ENCODE assay signal across 1 cellular context in the genomic region with DNA sequence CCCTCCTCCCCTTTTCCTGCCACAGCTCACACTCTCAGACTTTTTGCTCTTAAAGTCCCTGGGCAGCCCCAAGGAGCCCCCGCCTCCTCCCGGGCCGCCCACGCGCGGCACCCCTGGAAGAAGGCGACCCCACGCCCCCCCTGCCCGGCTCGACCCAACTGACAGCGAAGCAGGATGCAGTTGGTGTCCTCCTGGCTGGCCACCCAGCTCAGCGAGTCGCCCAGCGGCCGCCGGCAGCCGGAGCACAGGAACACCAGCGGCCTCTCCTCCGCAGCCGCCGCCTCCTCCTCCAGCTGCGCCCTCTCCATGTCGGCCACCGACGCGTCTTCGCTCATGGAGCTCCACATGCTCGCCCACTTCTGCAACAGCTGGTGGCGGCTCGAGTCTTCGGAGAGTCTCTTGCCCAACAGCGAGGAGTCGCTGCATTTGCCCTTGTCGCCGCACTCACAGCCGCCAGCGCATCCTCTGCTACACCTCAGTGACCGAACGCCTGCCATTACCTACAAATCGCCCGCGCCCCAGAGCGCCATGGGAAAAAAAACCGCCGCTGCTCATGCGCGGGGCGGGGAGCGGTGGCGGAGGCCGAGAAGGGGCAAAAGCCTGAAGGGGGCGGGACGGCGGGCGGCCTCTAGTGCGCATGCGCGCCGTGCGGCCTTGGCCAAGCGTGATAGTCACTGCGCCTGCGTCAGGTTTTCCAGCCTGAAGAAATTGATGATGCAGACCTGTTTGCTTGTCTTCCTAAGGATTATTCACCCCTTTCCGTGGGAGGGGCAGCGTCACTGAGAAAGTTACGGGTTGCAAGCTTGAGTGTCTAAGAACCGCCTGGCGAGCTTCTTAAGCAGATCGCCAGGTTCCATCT.
TF ChIP-seq lines count a peak whose summit lies in the region.

A gene with protein sequence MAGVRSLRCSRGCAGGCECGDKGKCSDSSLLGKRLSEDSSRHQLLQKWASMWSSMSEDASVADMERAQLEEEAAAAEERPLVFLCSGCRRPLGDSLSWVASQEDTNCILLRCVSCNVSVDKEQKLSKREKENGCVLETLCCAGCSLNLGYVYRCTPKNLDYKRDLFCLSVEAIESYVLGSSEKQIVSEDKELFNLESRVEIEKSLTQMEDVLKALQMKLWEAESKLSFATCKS (minus strand): TSS at position 532 of the 859 bp plus-strand sequence. CDS start 35 bp downstream, at position 497.

TF ChIP-seq in K562, 482 proteins besides CTCF, POLR2A, EP300 and RAD21 (continued from another document):
- TF ChIP-seq, protein P1, sequence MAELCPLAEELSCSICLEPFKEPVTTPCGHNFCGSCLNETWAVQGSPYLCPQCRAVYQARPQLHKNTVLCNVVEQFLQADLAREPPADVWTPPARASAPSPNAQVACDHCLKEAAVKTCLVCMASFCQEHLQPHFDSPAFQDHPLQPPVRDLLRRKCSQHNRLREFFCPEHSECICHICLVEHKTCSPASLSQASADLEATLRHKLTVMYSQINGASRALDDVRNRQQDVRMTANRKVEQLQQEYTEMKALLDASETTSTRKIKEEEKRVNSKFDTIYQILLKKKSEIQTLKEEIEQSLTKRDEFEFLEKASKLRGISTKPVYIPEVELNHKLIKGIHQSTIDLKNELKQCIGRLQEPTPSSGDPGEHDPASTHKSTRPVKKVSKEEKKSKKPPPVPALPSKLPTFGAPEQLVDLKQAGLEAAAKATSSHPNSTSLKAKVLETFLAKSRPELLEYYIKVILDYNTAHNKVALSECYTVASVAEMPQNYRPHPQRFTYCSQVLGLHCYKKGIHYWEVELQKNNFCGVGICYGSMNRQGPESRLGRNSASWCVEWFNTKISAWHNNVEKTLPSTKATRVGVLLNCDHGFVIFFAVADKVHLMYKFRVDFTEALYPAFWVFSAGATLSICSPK (IDR thresholded peaks at IDR 0.05; ENCODE audit: borderline replicate concordance): no peak
- TF ChIP-seq PCBP2 (IDR thresholded peaks at IDR 0.05; ENCODE audit: low read depth, low read length, poor library complexity, severe bottlenecking) (no peak), FOXJ2 (tag; IDR thresholded peaks at IDR 0.05) (peak; percentile 63; the same call in 1 of the 2 replicates), ZNF408 (CRISPR knock-in tag; IDR thresholded peaks at IDR 0.05; ENCODE audit: low read depth) (no peak), LEF1 (IDR thresholded peaks at IDR 0.05) (no peak), COPS2 (conservative IDR thresholded peaks at IDR 0.05) (no peak), SOX6 (IDR thresholded peaks at IDR 0.05) (no peak), RBFOX2 (IDR thresholded peaks at IDR 0.05; ENCODE audit: low read depth, low read length) (peak; percentile 87), ZNF347 (CRISPR knock-in tag; IDR thresholded peaks at IDR 0.05; ENCODE audit: low read depth) (no peak), PML (IDR thresholded peaks at IDR 0.05; ENCODE audit: low read length) (peak; percentile 53), CREBBP (IDR thresholded peaks at IDR 0.05; ENCODE audit: low read depth, low read length) (no peak)
- TF ChIP-seq, protein P2, sequence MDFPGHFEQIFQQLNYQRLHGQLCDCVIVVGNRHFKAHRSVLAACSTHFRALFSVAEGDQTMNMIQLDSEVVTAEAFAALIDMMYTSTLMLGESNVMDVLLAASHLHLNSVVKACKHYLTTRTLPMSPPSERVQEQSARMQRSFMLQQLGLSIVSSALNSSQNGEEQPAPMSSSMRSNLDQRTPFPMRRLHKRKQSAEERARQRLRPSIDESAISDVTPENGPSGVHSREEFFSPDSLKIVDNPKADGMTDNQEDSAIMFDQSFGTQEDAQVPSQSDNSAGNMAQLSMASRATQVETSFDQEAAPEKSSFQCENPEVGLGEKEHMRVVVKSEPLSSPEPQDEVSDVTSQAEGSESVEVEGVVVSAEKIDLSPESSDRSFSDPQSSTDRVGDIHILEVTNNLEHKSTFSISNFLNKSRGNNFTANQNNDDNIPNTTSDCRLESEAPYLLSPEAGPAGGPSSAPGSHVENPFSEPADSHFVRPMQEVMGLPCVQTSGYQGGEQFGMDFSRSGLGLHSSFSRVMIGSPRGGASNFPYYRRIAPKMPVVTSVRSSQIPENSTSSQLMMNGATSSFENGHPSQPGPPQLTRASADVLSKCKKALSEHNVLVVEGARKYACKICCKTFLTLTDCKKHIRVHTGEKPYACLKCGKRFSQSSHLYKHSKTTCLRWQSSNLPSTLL (IDR thresholded peaks at IDR 0.05): no peak
- TF ChIP-seq, protein P3, sequence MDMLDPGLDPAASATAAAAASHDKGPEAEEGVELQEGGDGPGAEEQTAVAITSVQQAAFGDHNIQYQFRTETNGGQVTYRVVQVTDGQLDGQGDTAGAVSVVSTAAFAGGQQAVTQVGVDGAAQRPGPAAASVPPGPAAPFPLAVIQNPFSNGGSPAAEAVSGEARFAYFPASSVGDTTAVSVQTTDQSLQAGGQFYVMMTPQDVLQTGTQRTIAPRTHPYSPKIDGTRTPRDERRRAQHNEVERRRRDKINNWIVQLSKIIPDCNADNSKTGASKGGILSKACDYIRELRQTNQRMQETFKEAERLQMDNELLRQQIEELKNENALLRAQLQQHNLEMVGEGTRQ (CRISPR knock-in tag; IDR thresholded peaks at IDR 0.05): no peak
- TF ChIP-seq, protein P4, sequence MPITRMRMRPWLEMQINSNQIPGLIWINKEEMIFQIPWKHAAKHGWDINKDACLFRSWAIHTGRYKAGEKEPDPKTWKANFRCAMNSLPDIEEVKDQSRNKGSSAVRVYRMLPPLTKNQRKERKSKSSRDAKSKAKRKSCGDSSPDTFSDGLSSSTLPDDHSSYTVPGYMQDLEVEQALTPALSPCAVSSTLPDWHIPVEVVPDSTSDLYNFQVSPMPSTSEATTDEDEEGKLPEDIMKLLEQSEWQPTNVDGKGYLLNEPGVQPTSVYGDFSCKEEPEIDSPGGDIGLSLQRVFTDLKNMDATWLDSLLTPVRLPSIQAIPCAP (CRISPR knock-in tag; IDR thresholded peaks at IDR 0.05; ENCODE audit: borderline replicate concordance): no peak
- TF ChIP-seq, protein P5, sequence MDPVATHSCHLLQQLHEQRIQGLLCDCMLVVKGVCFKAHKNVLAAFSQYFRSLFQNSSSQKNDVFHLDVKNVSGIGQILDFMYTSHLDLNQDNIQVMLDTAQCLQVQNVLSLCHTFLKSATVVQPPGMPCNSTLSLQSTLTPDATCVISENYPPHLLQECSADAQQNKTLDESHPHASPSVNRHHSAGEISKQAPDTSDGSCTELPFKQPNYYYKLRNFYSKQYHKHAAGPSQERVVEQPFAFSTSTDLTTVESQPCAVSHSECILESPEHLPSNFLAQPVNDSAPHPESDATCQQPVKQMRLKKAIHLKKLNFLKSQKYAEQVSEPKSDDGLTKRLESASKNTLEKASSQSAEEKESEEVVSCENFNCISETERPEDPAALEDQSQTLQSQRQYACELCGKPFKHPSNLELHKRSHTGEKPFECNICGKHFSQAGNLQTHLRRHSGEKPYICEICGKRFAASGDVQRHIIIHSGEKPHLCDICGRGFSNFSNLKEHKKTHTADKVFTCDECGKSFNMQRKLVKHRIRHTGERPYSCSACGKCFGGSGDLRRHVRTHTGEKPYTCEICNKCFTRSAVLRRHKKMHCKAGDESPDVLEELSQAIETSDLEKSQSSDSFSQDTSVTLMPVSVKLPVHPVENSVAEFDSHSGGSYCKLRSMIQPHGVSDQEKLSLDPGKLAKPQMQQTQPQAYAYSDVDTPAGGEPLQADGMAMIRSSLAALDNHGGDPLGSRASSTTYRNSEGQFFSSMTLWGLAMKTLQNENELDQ (CRISPR knock-in tag; IDR thresholded peaks at IDR 0.05; ENCODE audit: borderline replicate concordance): no peak
- TF ChIP-seq, protein P6, sequence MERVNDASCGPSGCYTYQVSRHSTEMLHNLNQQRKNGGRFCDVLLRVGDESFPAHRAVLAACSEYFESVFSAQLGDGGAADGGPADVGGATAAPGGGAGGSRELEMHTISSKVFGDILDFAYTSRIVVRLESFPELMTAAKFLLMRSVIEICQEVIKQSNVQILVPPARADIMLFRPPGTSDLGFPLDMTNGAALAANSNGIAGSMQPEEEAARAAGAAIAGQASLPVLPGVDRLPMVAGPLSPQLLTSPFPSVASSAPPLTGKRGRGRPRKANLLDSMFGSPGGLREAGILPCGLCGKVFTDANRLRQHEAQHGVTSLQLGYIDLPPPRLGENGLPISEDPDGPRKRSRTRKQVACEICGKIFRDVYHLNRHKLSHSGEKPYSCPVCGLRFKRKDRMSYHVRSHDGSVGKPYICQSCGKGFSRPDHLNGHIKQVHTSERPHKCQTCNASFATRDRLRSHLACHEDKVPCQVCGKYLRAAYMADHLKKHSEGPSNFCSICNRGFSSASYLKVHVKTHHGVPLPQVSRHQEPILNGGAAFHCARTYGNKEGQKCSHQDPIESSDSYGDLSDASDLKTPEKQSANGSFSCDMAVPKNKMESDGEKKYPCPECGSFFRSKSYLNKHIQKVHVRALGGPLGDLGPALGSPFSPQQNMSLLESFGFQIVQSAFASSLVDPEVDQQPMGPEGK (CRISPR knock-in tag; IDR thresholded peaks at IDR 0.05; ENCODE audit: borderline replicate concordance): no peak
- TF ChIP-seq, protein P7, sequence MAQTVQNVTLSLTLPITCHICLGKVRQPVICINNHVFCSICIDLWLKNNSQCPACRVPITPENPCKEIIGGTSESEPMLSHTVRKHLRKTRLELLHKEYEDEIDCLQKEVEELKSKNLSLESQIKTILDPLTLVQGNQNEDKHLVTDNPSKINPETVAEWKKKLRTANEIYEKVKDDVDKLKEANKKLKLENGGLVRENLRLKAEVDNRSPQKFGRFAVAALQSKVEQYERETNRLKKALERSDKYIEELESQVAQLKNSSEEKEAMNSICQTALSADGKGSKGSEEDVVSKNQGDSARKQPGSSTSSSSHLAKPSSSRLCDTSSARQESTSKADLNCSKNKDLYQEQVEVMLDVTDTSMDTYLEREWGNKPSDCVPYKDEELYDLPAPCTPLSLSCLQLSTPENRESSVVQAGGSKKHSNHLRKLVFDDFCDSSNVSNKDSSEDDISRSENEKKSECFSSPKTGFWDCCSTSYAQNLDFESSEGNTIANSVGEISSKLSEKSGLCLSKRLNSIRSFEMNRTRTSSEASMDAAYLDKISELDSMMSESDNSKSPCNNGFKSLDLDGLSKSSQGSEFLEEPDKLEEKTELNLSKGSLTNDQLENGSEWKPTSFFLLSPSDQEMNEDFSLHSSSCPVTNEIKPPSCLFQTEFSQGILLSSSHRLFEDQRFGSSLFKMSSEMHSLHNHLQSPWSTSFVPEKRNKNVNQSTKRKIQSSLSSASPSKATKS (CRISPR knock-in tag; IDR thresholded peaks at IDR 0.05): no peak
